8 cellular contexts compared by ENCODE assay signal in the genomic region with DNA sequence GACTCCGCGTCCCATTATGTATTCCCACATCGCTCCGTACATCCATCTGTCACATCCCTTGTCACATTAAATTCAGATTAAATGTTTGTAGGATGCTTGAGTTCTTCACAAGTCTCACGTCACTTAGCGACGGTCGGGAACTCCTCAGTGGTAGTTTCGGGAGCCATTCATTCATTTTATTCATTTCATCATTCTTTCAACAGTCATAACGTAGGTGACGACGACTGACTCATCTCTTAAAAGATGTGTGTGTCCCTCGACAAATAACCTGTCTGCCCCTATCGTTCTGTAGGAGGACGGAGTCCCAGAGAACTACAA. TPM values are rescaled to one million over a fixed set of nuclear protein-coding genes. Genes with fewer than 3 reads are reported as not detected.
DNase-seq lines count a peak whose midpoint lies in the region; ATAC-seq and TF ChIP-seq lines count a peak whose summit lies in the region.

No MANE protein-coding gene starts in this region.

- no CpG with 5 or more reads among the region's 15 CpGs for WGBS in IMR-90 (ENCODE audit: extremely low coverage in 2 of 2, insufficient read length in 1 of 2), 2 experiments

- dilution Hi-C loops in IMR-90 (cut with HindIII; ENCODE audit: low sequenced_read_pairs, unreplicated experiment): no loop called here

- POLR2A ChIA-PET in AG04450 (lab: Yijun Ruan, JAX): no interaction called here
- POLR2A ChIA-PET in IMR-90 (lab: Charles Lee; ENCODE audit: unreplicated experiment): no interaction called here
- POLR2A ChIA-PET in naive thymus-derived CD8-positive, alpha-beta T cell (lab: Charles Lee): no interaction called here

- H3K27me3 ChIP-seq in AG04450 (ENCODE audit: control insufficient read depth, insufficient read depth, low read length) (no peaks in the 10 kb centered on the region), IMR-90 (ENCODE audit: control insufficient read depth, insufficient read depth, low read length) (0 out of 2 replicates have a peak, but pooled peaks cover 2% of the 10 kb centered on the region), colonic mucosa (no peaks in the 10 kb centered on the region)

- no peak overlapping the region for H2BK20ac ChIP-seq in IMR-90 (ENCODE audit: low read depth, low read length)

- no peak overlapping the region; the same call in 1 of the 2 replicates for H3K56ac ChIP-seq in IMR-90 (ENCODE audit: extremely low read depth, insufficient read depth, low read length)

- H3K27me3 Mint-ChIP-seq in naive thymus-derived CD8-positive, alpha-beta T cell: peaks cover 0 to 11% (median 3%) of the 10 kb centered on the region in 5 donors

- H3K4me1 Mint-ChIP-seq in naive thymus-derived CD8-positive, alpha-beta T cell: peaks cover 6 to 41% (median 28%) of the 10 kb centered on the region in 4 donors

- H3K4me3 Mint-ChIP-seq in naive thymus-derived CD8-positive, alpha-beta T cell: peak overlapping the region; percentile 92 to 99 (median 96)

- no peak for DNase-seq in AG04450 (ENCODE audit: low read depth, low spot score)
- no peak for DNase-seq in IMR-90
- no peak for DNase-seq in colonic mucosa
- no peak for DNase-seq in naive thymus-derived CD8-positive, alpha-beta T cell
- DNase-seq in KG1 (lab: John Stamatoyannopoulos, UW): no peak
- DNase-seq in stimulated activated CD4-positive, alpha-beta T cell treated with anti-CD3 and anti-CD28 coated beads, Interleukin-4, amount 100 ng/mL, for 4 hours: no peak

- H3K9me3 ChIP-seq in AG04450 (ENCODE audit: control insufficient read depth, insufficient read depth, low read length) (no peaks in the 10 kb centered on the region; the same call in 1 of the 2 replicates), IMR-90 (ENCODE audit: control insufficient read depth, insufficient read depth, low read length) (no peaks in the 10 kb centered on the region), colonic mucosa (no peaks in the 10 kb centered on the region)

- H3K9me3 Mint-ChIP-seq in naive thymus-derived CD8-positive, alpha-beta T cell: no peaks in the 10 kb centered on the region

- H3K36me3 ChIP-seq in IMR-90 (ENCODE audit: control insufficient read depth, insufficient read depth, low read length): peaks cover 2% of the 10 kb centered on the region; the same call in 1 of the 2 replicates
- H3K36me3 ChIP-seq in colonic mucosa: peaks cover 7% of the 10 kb centered on the region

- H4K91ac ChIP-seq in IMR-90 (ENCODE audit: insufficient read depth, low read depth, low read length): no peak overlapping the region

- H2BK15ac ChIP-seq in IMR-90 (ENCODE audit: low read depth, low read length): no peak overlapping the region

- no peak overlapping the region for H2BK5ac ChIP-seq in IMR-90 (ENCODE audit: low read depth, low read length, poor library complexity, severe bottlenecking)

- TF ChIP-seq POLR2A in IMR-90 (IDR thresholded peaks at IDR 0.05; ENCODE audit: low read depth, low read length): no peak

- no peak overlapping the region for H3K18ac ChIP-seq in IMR-90 (ENCODE audit: low read depth, low read length)

- CTCF ChIA-PET in AG04450 (lab: Charles Lee): interaction anchor here (1.5 kb wide), 1 partner anchor 13 kb away, joined by 7 read pairs; no protein-coding TSS in a partner anchor
- CTCF ChIA-PET in IMR-90 (lab: Yijun Ruan, JAX): no interaction called here

- intact Hi-C loops in IMR-90 (cut with micrococcal nuclease): loop anchor here (1.0 to 10.0 kb wide), 4 partner anchors 143 to 1073 kb away; partner anchors contain the start of gene CDV3
- intact Hi-C loops in colonic mucosa (cut with DNase I): loop anchor here (10.0 kb wide), 1 partner anchor 141 kb away; the partner anchor contains the start of gene TOPBP1

- H3K4me2 ChIP-seq in IMR-90 (ENCODE audit: low read depth, low read length): peak overlapping the region; percentile 72

- no peaks in the 10 kb centered on the region for H4K20me1 ChIP-seq in IMR-90 (ENCODE audit: insufficient read depth, low read length)

- H4K8ac ChIP-seq in IMR-90 (ENCODE audit: low read depth in 2 of 2, low read length in 2 of 2): peak overlapping the region; percentile 27 to 67; a peak in 2 of 4 replicates

- H3K4me1 ChIP-seq in IMR-90 (ENCODE audit: control insufficient read depth, insufficient read depth, low read length) (no peaks in the 10 kb centered on the region), colonic mucosa (no peaks in the 10 kb centered on the region)

- H3K9me1 ChIP-seq in IMR-90 (ENCODE audit: insufficient read depth, low read length): peaks cover 4% of the 10 kb centered on the region; the same call in 1 of the 2 replicates

- H3K14ac ChIP-seq in IMR-90 (replicated peaks; ENCODE audit: low read depth, low read length): no peak overlapping the region

- no peak for TF ChIP-seq RAD21 in IMR-90 (IDR thresholded peaks at IDR 0.05; ENCODE audit: low read length)

- H3K9ac ChIP-seq in IMR-90 (ENCODE audit: low read depth, low read length) (no peak overlapping the region), colonic mucosa (ENCODE audit: low read depth in 2 of 2, low read length in 2 of 2) (peak overlapping the region in 1 of 2 donors; percentile 79)

- H3K79me1 ChIP-seq in IMR-90 (ENCODE audit: low read depth in 1 of 2, low read length in 2 of 2): peaks cover 3 to 19% of the 10 kb centered on the region in 2 experiments; a peak in 2 of 4 replicates

- no peak overlapping the region for H2BK120ac ChIP-seq in IMR-90 (ENCODE audit: low read depth, low read length)

- H3K36me3 Mint-ChIP-seq in naive thymus-derived CD8-positive, alpha-beta T cell: peaks cover 0 to 25% (median 6%) of the 10 kb centered on the region in 3 donors

- H3K27ac Mint-ChIP-seq in naive thymus-derived CD8-positive, alpha-beta T cell: peak overlapping the region; percentile 85 to 99 (median 97)

- peak overlapping the region; percentile 97 for H2AFZ ChIP-seq in IMR-90 (replicated peaks; ENCODE audit: low read length, poor library complexity)

- no peak overlapping the region for H4K5ac ChIP-seq in IMR-90 (ENCODE audit: low read depth, low read length)

- H3K4me3 ChIP-seq in AG04450 (ENCODE audit: low read depth, low read length) (peak overlapping the region; percentile 96), IMR-90 (ENCODE audit: insufficient read depth, low read depth, low read length) (peak overlapping the region; percentile 76), colonic mucosa (peak overlapping the region; percentile 84)

- ATAC-seq in IMR-90 (ENCODE audit: low read depth) (no peak), GM19324 (IDR thresholded peaks at IDR 0.05; ENCODE audit: low FRiP score, unreplicated experiment) (no peak), GM21381 (IDR thresholded peaks at IDR 0.05; ENCODE audit: unreplicated experiment) (no peak)
- ATAC-seq in naive thymus-derived CD8-positive, alpha-beta T cell: no peak

- in situ Hi-C loops in IMR-90 (cut with MboI; ENCODE audit: low sequenced_read_pairs): loop anchor here (25.0 kb wide), 2 partner anchors 343 to 682 kb away; partner anchors contain the start of genes ANAPC13 and CEP63

- H2AK9ac ChIP-seq in IMR-90 (replicated peaks; ENCODE audit: low read depth, low read length, poor library complexity): no peak overlapping the region

- H3K4ac ChIP-seq in IMR-90 (ENCODE audit: low read depth, low read length): no peak overlapping the region

- no peak overlapping the region for H3K23ac ChIP-seq in IMR-90 (ENCODE audit: low read depth, low read length)

- H2AK5ac ChIP-seq in IMR-90 (ENCODE audit: low read depth, low read length): no peak overlapping the region

- no peak for TF ChIP-seq CTCF in AG04450 (IDR thresholded peaks at IDR 0.05; ENCODE audit: low read depth, low read length)
- no peak for TF ChIP-seq CTCF in IMR-90 (conservative IDR thresholded peaks at IDR 0.05; ENCODE audit: low read depth, low read length)
- no peak for TF ChIP-seq CTCF in colonic mucosa (IDR thresholded peaks at IDR 0.05)

- BruUV-seq in IMR-90 (replicated peaks; lab: Mats Ljungman, UMichigan): no TSS peak

- H3K27ac ChIP-seq in AG04450 (ENCODE audit: low read depth, low read length): no peak overlapping the region
- H3K27ac ChIP-seq in IMR-90 (ENCODE audit: insufficient read depth, low read length): no peak overlapping the region
- no peak overlapping the region for H3K27ac ChIP-seq in colonic mucosa

TF ChIP-seq in IMR-90, 13 proteins besides CTCF, POLR2A, EP300 and RAD21:
- TF ChIP-seq MAFK (IDR thresholded peaks at IDR 0.05; ENCODE audit: low read depth, low read length) (no peak), SMC3 (IDR thresholded peaks at IDR 0.05; ENCODE audit: low read depth, low read length) (no peak), CEBPB (IDR thresholded peaks at IDR 0.05; ENCODE audit: low read depth, low read length) (no peak), MXI1 (IDR thresholded peaks at IDR 0.05; ENCODE audit: borderline replicate concordance, low read depth, low read length) (no peak), FOS (IDR thresholded peaks at IDR 0.05; ENCODE audit: low read depth, low read length) (0 out of 2 replicates have a peak, but pooled peaks have one; percentile 3), RCOR1 (IDR thresholded peaks at IDR 0.05; ENCODE audit: insufficient replicate concordance, low read length) (no peak)

RNA-seq across cellular contexts. Expression of gene SRPRB, which starts 0.3 kb away (rescaled TPM):
- polyA plus RNA-seq in AG04450 (2011; rRNA removed) (41.8 and 61.6 TPM in 2 replicates), IMR-90 (2012; rRNA removed) (28.8 and 36.5 TPM in 2 replicates)
- polyA minus RNA-seq in AG04450 (2011; rRNA and poly(A)+ RNA removed): 40.7 and 56.5 TPM in 2 replicates
- total RNA-seq in IMR-90 (2012; rRNA removed) (98.9 and 131 TPM in 2 replicates), colonic mucosa (10 to 100 TPM; 38.0 to 86.1 TPM)
- 12.2 and 12.8 TPM in 2 replicates for polyA plus RNA-seq in IMR-90 (2012; cell fraction: cytosol; rRNA removed)
- polyA plus RNA-seq in IMR-90 (2012; cell fraction: nucleus; rRNA removed; ENCODE audit: low replicate concordance): 4.6 and 15.2 TPM in 2 replicates
- 10 to 100 TPM; 34.4 to 44.8 TPM for total RNA-seq in naive thymus-derived CD8-positive, alpha-beta T cell
- 10 to 100 TPM; 34.7 to 48.7 (median 38.2) TPM for polyA plus RNA-seq in naive thymus-derived CD8-positive, alpha-beta T cell

RNA-seq across cellular contexts. Expression of gene TF, which starts 59.1 kb away (rescaled TPM):
- polyA plus RNA-seq in AG04450 (2011; rRNA removed) (0.07 and 0.15 TPM in 2 replicates), IMR-90 (2012; rRNA removed) (0.01 and 0.07 TPM in 2 replicates)
- not detected in 2 replicates for polyA minus RNA-seq in AG04450 (2011; rRNA and poly(A)+ RNA removed)
- total RNA-seq in IMR-90 (2012; rRNA removed) (not detected in 2 replicates), colonic mucosa (10 to 100 TPM in 1 of 2 donors, 1 to 10 TPM in 1; 3.2 to 18.6 TPM)
- 0.07 TPM in 1 of 2 replicates, not detected in the other for polyA plus RNA-seq in IMR-90 (2012; cell fraction: cytosol; rRNA removed)
- polyA plus RNA-seq in IMR-90 (2012; cell fraction: nucleus; rRNA removed; ENCODE audit: low replicate concordance): 0.63 and 1.6 TPM in 2 replicates
- total RNA-seq in naive thymus-derived CD8-positive, alpha-beta T cell: under 1 TPM; 0.63 to 0.78 TPM
- under 1 TPM in 1 of 3 donors, not detected in 2; 0.34 TPM for polyA plus RNA-seq in naive thymus-derived CD8-positive, alpha-beta T cell
